ENCODE assay signal across 7 cellular contexts in genomic region chr15:74317820-74318375, GRCh38. TPM values are rescaled to one million over a fixed set of nuclear protein-coding genes. Genes with fewer than 3 reads are reported as not detected.
DNase-seq lines count a peak whose midpoint lies in the region; ATAC-seq and TF ChIP-seq lines count a peak whose summit lies in the region.

No MANE protein-coding gene starts in this region.

- TF ChIP-seq RAD21 in SK-N-SH (IDR thresholded peaks at IDR 0.05; ENCODE audit: low read length): no peak

- H3K9me3 Mint-ChIP-seq in activated T-cell treated with anti-CD3 and anti-CD28 coated beads, Interleukin-2, amount 50 U/mL, for 4 hours: no peaks in the 10 kb centered on the region

- no peaks in the 10 kb centered on the region for H4K20me1 ChIP-seq in SK-N-SH (ENCODE audit: insufficient read depth)

- DNase-seq in HS-27A (ENCODE audit: low read depth): peak; percentile 99
- DNase-seq in SK-N-SH: peak; percentile 42
- DNase-seq in hepatic stellate cell (ENCODE audit: low spot score): peak; percentile 88
- peak; percentile 66 for DNase-seq in thoracic aorta (ENCODE audit: low spot score)
- DNase-seq in activated T-cell treated with anti-CD3 and anti-CD28 coated beads, Interleukin-2, amount 50 U/mL, for 4 hours: no peak

- H3K27me3 ChIP-seq in SK-N-SH (ENCODE audit: insufficient read depth): no peaks in the 10 kb centered on the region
- H3K27me3 ChIP-seq in thoracic aorta (replicated peaks; ENCODE audit: insufficient read depth): no peaks in the 10 kb centered on the region

- no peaks in the 10 kb centered on the region for H3K9me2 ChIP-seq in SK-N-SH

- WGBS in SK-N-SH (ENCODE audit: low lambda C conversion rate): 30% methylated on average over 7 of the region's 8 CpGs

- H3K27me3 Mint-ChIP-seq in activated T-cell treated with anti-CD3 and anti-CD28 coated beads, Interleukin-2, amount 50 U/mL, for 4 hours (ENCODE audit: low read depth): no peaks in the 10 kb centered on the region

- H3K9me3 ChIP-seq in SK-N-SH (no peaks in the 10 kb centered on the region), thoracic aorta (no peaks in the 10 kb centered on the region)

- H3K4me3 ChIP-seq in SK-N-SH (ENCODE audit: low read depth in 2 of 2, low read length in 1 of 2) (no peak overlapping the region), thoracic aorta (peak overlapping the region; percentile 47)

- peak overlapping the region; percentile 52; the same call in 1 of the 2 replicates for H3K9ac ChIP-seq in SK-N-SH

- TF ChIP-seq CTCF in SK-N-SH (IDR thresholded peaks at IDR 0.05): no peak
- TF ChIP-seq CTCF in thoracic aorta (IDR thresholded peaks at IDR 0.05): no peak

- peak in 1 of 2 experiments; percentile 31; a peak in 1 of 4 replicates for TF ChIP-seq EP300 in SK-N-SH (IDR thresholded peaks at IDR 0.05; ENCODE audit: borderline replicate concordance in 1 of 2, low read depth in 1 of 2, low read length in 1 of 2)

- peaks cover 19% of the 10 kb centered on the region for H3K4me1 Mint-ChIP-seq in activated T-cell treated with anti-CD3 and anti-CD28 coated beads, Interleukin-2, amount 50 U/mL, for 4 hours (ENCODE audit: low read depth)

- peaks cover 13 to 52% of the 10 kb centered on the region in 2 experiments; a peak in 3 of 4 replicates for H3K4me1 ChIP-seq in SK-N-SH (ENCODE audit: control insufficient read depth in 1 of 2, insufficient read depth in 2 of 2, low read depth in 1 of 2, low read length in 1 of 2)
- H3K4me1 ChIP-seq in thoracic aorta (ENCODE audit: control insufficient read depth in 1 of 2, low read depth in 2 of 2): peaks cover 31 to 57% of the 10 kb centered on the region in 2 donors

- no peaks in the 10 kb centered on the region for H3K36me3 Mint-ChIP-seq in activated T-cell treated with anti-CD3 and anti-CD28 coated beads, Interleukin-2, amount 50 U/mL, for 4 hours (ENCODE audit: insufficient read depth)

- no peaks in the 10 kb centered on the region for H3F3A ChIP-seq in SK-N-SH (replicated peaks; ENCODE audit: insufficient read depth)

- POLR2A ChIA-PET in SK-N-SH (lab: Yijun Ruan, JAX): no interaction called here

- peak overlapping the region; percentile 39 to 80 for H3K27ac ChIP-seq in SK-N-SH (ENCODE audit: low read depth in 2 of 2, low read length in 1 of 2)
- H3K27ac ChIP-seq in thoracic aorta: peak overlapping the region; percentile 83 to 98

- peak overlapping the region; percentile 20; the same call in 1 of the 2 replicates for H2AFZ ChIP-seq in SK-N-SH (ENCODE audit: low read depth)

- CTCF ChIA-PET in SK-N-SH (lab: Yijun Ruan, JAX): interaction anchor here (0.9 to 18.6 kb wide), 4 partner anchors 7 to 345 kb away, joined by 3 to 339 read pairs (median 135); no protein-coding TSS in a partner anchor

- no peaks in the 10 kb centered on the region for H3K79me2 ChIP-seq in SK-N-SH (ENCODE audit: insufficient read depth)

- H3K36me3 ChIP-seq in SK-N-SH (replicated peaks in 1 of 2; ENCODE audit: control insufficient read depth in 1 of 2, insufficient read depth in 2 of 2, low read length in 1 of 2) (no peaks in the 10 kb centered on the region), thoracic aorta (no peaks in the 10 kb centered on the region)

- ATAC-seq in thoracic aorta (ENCODE audit: insufficient number of reproducible peaks, low FRiP score, low read depth) (peak; percentile 85), GM18873 (IDR thresholded peaks at IDR 0.05; ENCODE audit: low FRiP score, unreplicated experiment) (no peak), GM21619 (IDR thresholded peaks at IDR 0.05; ENCODE audit: unreplicated experiment) (no peak)
- no peak for ATAC-seq in activated T-cell treated with anti-CD3 and anti-CD28 coated beads, Interleukin-2, amount 50 U/mL, for 4 hours

- no peak overlapping the region for H3K4me3 Mint-ChIP-seq in activated T-cell treated with anti-CD3 and anti-CD28 coated beads, Interleukin-2, amount 50 U/mL, for 4 hours

- H3K4me2 ChIP-seq in SK-N-SH: peak overlapping the region; percentile 74; the same call in 1 of the 2 replicates

TF ChIP-seq in SK-N-SH, 30 proteins besides CTCF, POLR2A, EP300 and RAD21:
- TF ChIP-seq YY1 (IDR thresholded peaks at IDR 0.05; ENCODE audit: low read depth) (no peak), TCF12 (IDR thresholded peaks at IDR 0.05) (peak; percentile 69; the same call in 1 of the 2 replicates), NFIC (IDR thresholded peaks at IDR 0.05; ENCODE audit: borderline replicate concordance) (0 out of 2 replicates have a peak, but pooled peaks have one; percentile 41), RFX5 (IDR thresholded peaks at IDR 0.05; ENCODE audit: low read length) (no peak)

RNA-seq across cellular contexts. Expression of gene CYP11A1, which starts 49.5 kb away (rescaled TPM):
- 0.08 TPM in 1 of 2 replicates, not detected in the other for polyA plus RNA-seq in SK-N-SH (2012; rRNA removed)
- polyA plus RNA-seq in SK-N-SH (2012; cell fraction: cytosol; rRNA removed): 0.03 TPM in 1 of 2 replicates, not detected in the other
- polyA plus RNA-seq in SK-N-SH (2012; cell fraction: nucleus; rRNA removed): not detected in 2 replicates
- not detected for total RNA-seq in thoracic aorta
- under 1 TPM; 0.33 to 0.41 (median 0.40) TPM for total RNA-seq in activated T-cell treated with anti-CD3 and anti-CD28 coated beads, Interleukin-2, amount 50 U/mL, for 4 hours
